1 cellular context compared by ENCODE assay signal in the genomic region with DNA sequence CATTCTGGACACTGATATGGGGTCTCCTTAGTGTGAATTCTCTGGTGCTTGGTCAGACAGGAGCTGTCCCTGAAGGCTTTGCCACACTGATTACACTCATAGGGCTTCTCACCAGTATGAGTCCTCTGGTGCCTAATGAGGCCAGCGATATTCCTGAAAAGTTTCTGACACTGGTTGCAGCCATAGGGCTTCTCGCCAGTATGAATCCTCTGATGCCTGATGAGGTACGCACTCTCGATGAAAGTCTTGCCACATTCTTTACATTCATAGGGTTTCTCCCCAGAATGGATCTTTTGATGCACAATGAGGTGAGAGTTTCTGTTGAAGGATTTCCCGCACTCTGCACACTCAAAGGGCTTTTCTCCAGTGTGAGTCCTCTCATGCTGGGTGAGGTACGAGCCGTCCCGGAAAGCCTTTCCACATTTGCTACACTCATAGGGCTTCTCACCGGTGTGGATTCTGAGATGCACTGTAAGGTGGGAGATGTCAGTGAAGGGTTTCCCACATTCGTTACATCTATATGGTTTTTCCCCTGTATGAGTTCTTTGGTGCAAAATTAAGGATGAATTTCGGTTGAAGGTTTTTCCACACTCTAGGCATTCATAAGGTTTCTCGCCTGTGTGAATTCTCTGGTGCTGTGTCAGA.
A peak's percentile ranks its signal among the peaks of the same experiment; 100 is the strongest.
TF ChIP-seq lines count a peak whose summit lies in the region.

No MANE protein-coding gene starts in this region.

TF ChIP-seq in HepG2, 621 proteins besides CTCF, POLR2A, EP300 and RAD21:
- TF ChIP-seq, protein P1, sequence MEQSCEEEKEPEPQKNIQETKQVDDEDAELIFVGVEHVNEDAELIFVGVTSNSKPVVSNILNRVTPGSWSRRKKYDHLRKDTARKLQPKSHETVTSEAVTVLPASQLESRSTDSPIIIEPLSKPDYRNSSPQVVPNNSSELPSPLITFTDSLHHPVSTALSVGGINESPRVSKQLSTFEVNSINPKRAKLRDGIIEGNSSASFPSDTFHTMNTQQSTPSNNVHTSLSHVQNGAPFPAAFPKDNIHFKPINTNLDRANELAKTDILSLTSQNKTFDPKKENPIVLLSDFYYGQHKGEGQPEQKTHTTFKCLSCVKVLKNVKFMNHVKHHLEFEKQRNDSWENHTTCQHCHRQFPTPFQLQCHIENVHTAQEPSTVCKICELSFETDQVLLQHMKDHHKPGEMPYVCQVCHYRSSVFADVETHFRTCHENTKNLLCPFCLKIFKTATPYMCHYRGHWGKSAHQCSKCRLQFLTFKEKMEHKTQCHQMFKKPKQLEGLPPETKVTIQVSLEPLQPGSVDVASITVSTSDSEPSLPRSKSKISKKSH (CRISPR knock-in tag; IDR thresholded peaks at IDR 0.05; ENCODE audit: borderline replicate concordance) = peak; percentile 66; the same call in 1 of the 2 replicates
- TF ChIP-seq RFXANK (CRISPR knock-in tag; IDR thresholded peaks at IDR 0.05) (no peak), ZNF274 (CRISPR knock-in tag; IDR thresholded peaks at IDR 0.05) (peak; percentile 100), SP5 (CRISPR knock-in tag; IDR thresholded peaks at IDR 0.05; ENCODE audit: borderline replicate concordance, low read depth) (no peak), MIXL1 (CRISPR knock-in tag; IDR thresholded peaks at IDR 0.05) (no peak)
